Comparison of ENCODE assay signal across 24 cellular contexts in the genomic region with DNA sequence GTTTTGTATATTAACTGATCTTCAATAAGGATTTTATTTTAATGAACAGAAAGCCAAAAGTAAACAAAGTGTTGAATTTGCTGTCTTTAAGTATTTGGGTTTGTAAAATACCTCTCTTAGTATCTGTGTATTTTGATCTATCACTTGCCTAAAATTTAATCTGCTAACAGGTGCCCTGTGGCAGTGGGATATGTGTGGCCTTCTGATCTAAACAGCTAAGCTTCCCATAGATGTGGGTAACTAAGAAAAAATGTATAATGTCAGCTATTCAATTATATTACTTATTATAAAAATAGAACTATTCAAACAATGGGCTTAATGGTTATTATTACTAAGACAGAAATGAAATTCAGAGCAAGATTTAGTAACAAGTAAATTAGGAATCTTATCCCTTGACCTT. TPM values are rescaled to one million over a fixed set of nuclear protein-coding genes. Genes with fewer than 3 reads are reported as not detected.
"Had no signal": no experiment of that assay in that cellular context is flagged by ENCODE, and none has a peak within 500 bp of the region (broad histone marks: within the 10 kb centered on the region; RNA-seq: fewer than 3 reads in every experiment).

No MANE protein-coding gene starts in this region.

- H3K9me3 ChIP-seq: neutrophil, pancreas, prostate gland, right lobe of liver, sigmoid colon, stomach, thoracic aorta, thyroid gland, tibial nerve, upper lobe of left lung, vagina had no signal

- H3K27me3 ChIP-seq: neutrophil, pancreas, right lobe of liver, sigmoid colon, stomach, thyroid gland, tibial nerve, upper lobe of left lung, vagina had no signal

- H3K36me3 ChIP-seq: neutrophil, pancreas, prostate gland, right lobe of liver, sigmoid colon, stomach, thoracic aorta, thyroid gland, upper lobe of left lung, vagina had no signal

- DNase-seq: naive thymus-derived CD4-positive, alpha-beta T cell; natural killer cell; nucleus accumbens; pancreas; right cardiac atrium; right lobe of liver; sigmoid colon; stimulated activated CD4-positive, alpha-beta T cell treated with anti-CD3 and anti-CD28 coated beads, Interleukin-15, amount 100 ng/mL, for 24 hours; stimulated activated CD4-positive, alpha-beta T cell treated with anti-CD3 and anti-CD28 coated beads, Interleukin-2, amount 100 ng/mL, for 24 hours; stimulated activated CD4-positive, alpha-beta T cell treated with anti-CD3 and anti-CD28 coated beads, Interleukin-2, amount 100 ng/mL, for 48 hours; stimulated activated CD4-positive, alpha-beta T cell treated with anti-CD3 and anti-CD28 coated beads, Interleukin-4, amount 100 ng/mL, for 24 hours; stimulated activated naive B cell treated with anti-CD40 and anti-IgM and Interleukin-4, amounts not matched to agents 10 μg/mL and 1 μg/mL and 100 μg/mL, for 72 hours; stimulated activated naive CD4-positive, alpha-beta T cell treated with Interleukin-2 at 50 U/mL for 16 hours; stomach; upper lobe of left lung had no signal

- H3K27ac ChIP-seq: neutrophil, pancreas, prostate gland, right lobe of liver, skin epidermis, stomach, thoracic aorta, thyroid gland, upper lobe of left lung, vagina had no signal

- ATAC-seq: naive thymus-derived CD4-positive, alpha-beta T cell; natural killer cell; pancreas; right cardiac atrium; right lobe of liver; stimulated activated effector memory CD8-positive, alpha-beta T cell treated with anti-CD3 and anti-CD28 coated beads, Interleukin-12 subunit alpha, Interleukin-12 subunit beta, amount 100 ng/mL, for 72 hours; stimulated activated naive B cell treated with anti-CD40 and anti-IgM and Interleukin-4, amounts not matched to agents 10 μg/mL and 1 μg/mL and 100 μg/mL, for 72 hours had no signal

- H3K4me3 ChIP-seq: pancreas, prostate gland, right lobe of liver, sigmoid colon, skin epidermis, stomach, thoracic aorta, thyroid gland, tibial nerve, upper lobe of left lung, vagina had no signal

- H3K4me1 ChIP-seq: pancreas, prostate gland, right lobe of liver, sigmoid colon, stomach, upper lobe of left lung, vagina had no signal

- FAIRE-seq: pancreas, urothelium cell line had no signal

RNA-seq across cellular contexts. Expression of gene LRRC39, which starts 15.2 kb away (rescaled TPM):
- polyA plus RNA-seq: naive thymus-derived CD4-positive, alpha-beta T cell had no signal
